Comparison of ENCODE assay signal across 21 cellular contexts in the genomic region with DNA sequence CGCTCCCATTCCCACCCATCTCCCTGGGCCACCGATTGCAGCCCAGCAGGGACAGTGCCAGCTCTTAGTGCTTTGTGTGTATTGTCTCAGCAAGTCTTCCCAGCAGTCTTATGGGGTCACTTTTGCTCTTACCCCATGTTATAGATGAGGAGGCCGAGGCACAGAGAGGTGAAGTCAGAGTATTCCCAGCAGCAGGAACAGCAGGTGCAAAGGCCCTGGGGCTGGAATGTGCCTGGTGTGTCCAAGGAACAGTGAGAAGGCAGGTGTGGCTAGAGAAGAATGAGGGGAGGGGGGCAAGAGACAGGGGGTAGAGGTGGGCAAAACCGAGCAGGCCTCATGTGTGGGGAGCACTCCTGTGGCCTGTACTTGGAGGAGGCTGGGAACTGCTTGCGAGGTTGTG. TPM values are rescaled to one million over a fixed set of nuclear protein-coding genes. Genes with fewer than 3 reads are reported as not detected.
DNase-seq lines count a peak whose midpoint lies in the region; ATAC-seq, FAIRE-seq and TF ChIP-seq lines count a peak whose summit lies in the region.
"Had no signal": no experiment of that assay in that cellular context is flagged by ENCODE, and none has a peak within 500 bp of the region (broad histone marks: within the 10 kb centered on the region; RNA-seq: fewer than 3 reads in every experiment).

No MANE protein-coding gene starts in this region.

- intact Hi-C loops in HepG2 (cut with micrococcal nuclease; ENCODE audit: unreplicated experiment), result no loop called here
- intact Hi-C loops in right lobe of liver (cut with DNase I), result no loop called here
- intact Hi-C loops in dendritic cell treated with granulocyte-macrophage colony-stimulating factor and Interleukin-4, amounts not matched to agents 40 ng/mL and 50 ng/mL, for 4 days (cut with micrococcal nuclease), result no loop called here
- intact Hi-C loops in Right ventricle myocardium superior (cut with DNase I), result no loop called here

- no peak for TF ChIP-seq CTCF in HepG2 (CRISPR knock-in tag; IDR thresholded peaks at IDR 0.05)
- no peak for TF ChIP-seq CTCF in right lobe of liver (IDR thresholded peaks at IDR 0.05)
- no peak for TF ChIP-seq CTCF in neural progenitor cell (IDR thresholded peaks at IDR 0.05)

- 85% methylated on average over 4 of the region's 5 CpGs for WGBS in HepG2 (ENCODE audit: low lambda C conversion rate)
- 100% methylated on average over 3 of the region's 5 CpGs for WGBS in right lobe of liver (ENCODE audit: insufficient coverage, low coverage, low lambda C conversion rate, missing lambda C conversion rate)

- in situ Hi-C loops in HepG2 (cut with HindIII; ENCODE audit: extremely low pct_ligation_motif_present, low pct_unique_long_range_greater_than_20kb), result no loop called here

- peaks cover 0 to 7% of the 10 kb centered on the region in 2 experiments; a peak in 1 of 5 replicates for H3K36me3 ChIP-seq in HepG2 (replicated peaks in 1 of 2; ENCODE audit: control insufficient read depth in 1 of 2, insufficient read depth in 2 of 2, low read length in 2 of 2)
- H3K36me3 ChIP-seq in right lobe of liver, result no peaks in the 10 kb centered on the region
- H3K36me3 ChIP-seq in neural progenitor cell, result no peaks in the 10 kb centered on the region
- H3K36me3 ChIP-seq: MG63 had no signal

- no TSS peak for BruUV-seq in HepG2 (replicated peaks; lab: Mats Ljungman, UMichigan)

- H3K27ac ChIP-seq in HepG2 (ENCODE audit: extremely low read length, insufficient read depth, low read length) (no peak overlapping the region), right lobe of liver (no peak overlapping the region), neural progenitor cell (no peak overlapping the region)
- H3K27ac ChIP-seq: BLaER1 treated with 17β-estradiol and CSF1 and Interleukin-3, amounts not matched to agents 10 nM and 100 nM had no signal

- FAIRE-seq in HepG2 (lab: Jason Lieb, UNC), result no peak

- no peak overlapping the region for H3K4me2 ChIP-seq in HepG2 (ENCODE audit: low read depth, low read length)
- H3K4me2 ChIP-seq in neural progenitor cell, result no peak overlapping the region

- H3K9me3 ChIP-seq in HepG2 (ENCODE audit: low read length) (no peaks in the 10 kb centered on the region), right lobe of liver (no peaks in the 10 kb centered on the region), neural progenitor cell (ENCODE audit: low read depth) (no peaks in the 10 kb centered on the region)
- H3K9me3 ChIP-seq: BLaER1 treated with 17β-estradiol and CSF1 and Interleukin-3, amounts not matched to agents 10 nM and 100 nM; MG63 had no signal

- H3K9ac ChIP-seq in HepG2 (ENCODE audit: insufficient read depth, low read depth, low read length) (no peak overlapping the region), neural progenitor cell (no peak overlapping the region)

- H2AFZ ChIP-seq in HepG2 (ENCODE audit: low read length) (no peak overlapping the region), neural progenitor cell (replicated peaks) (no peak overlapping the region)

- H3K27me3 ChIP-seq in HepG2 (ENCODE audit: control insufficient read depth in 1 of 2, insufficient read depth in 2 of 2, low read length in 2 of 2) (peaks cover 4 to 17% of the 10 kb centered on the region in 2 experiments; a peak in 4 of 5 replicates), right lobe of liver (no peaks in the 10 kb centered on the region), neural progenitor cell (no peaks in the 10 kb centered on the region)
- H3K27me3 ChIP-seq: BLaER1 treated with 17β-estradiol and CSF1 and Interleukin-3, amounts not matched to agents 10 nM and 100 nM; MG63 had no signal

- H3K4me1 ChIP-seq in HepG2 (ENCODE audit: insufficient read depth, low read length), result peaks cover 17% of the 10 kb centered on the region
- H3K4me1 ChIP-seq in right lobe of liver, result no peaks in the 10 kb centered on the region
- peaks cover 12% of the 10 kb centered on the region for H3K4me1 ChIP-seq in neural progenitor cell

- POLR2A ChIA-PET in HepG2 (lab: Yijun Ruan, JAX), result no interaction called here

- no peaks in the 10 kb centered on the region for H4K20me1 ChIP-seq in HepG2 (ENCODE audit: insufficient read depth, low read length)
- H4K20me1 ChIP-seq in neural progenitor cell (ENCODE audit: low read depth), result no peaks in the 10 kb centered on the region

- TF ChIP-seq RAD21 in HepG2 (CRISPR knock-in tag; IDR thresholded peaks at IDR 0.05), result no peak

- no peaks in the 10 kb centered on the region for H3F3A ChIP-seq in neural progenitor cell (ENCODE audit: low read depth)

- H3K4me3 ChIP-seq in HepG2 (replicated peaks in 1 of 3; ENCODE audit: insufficient read depth in 1 of 3, low read depth in 2 of 3, low read length in 3 of 3) (no peak overlapping the region), right lobe of liver (no peak overlapping the region), neural progenitor cell (no peak overlapping the region)
- H3K4me3 ChIP-seq: BLaER1 treated with 17β-estradiol and CSF1 and Interleukin-3, amounts not matched to agents 10 nM and 100 nM; MG63 had no signal

- ATAC-seq in HepG2, result no peak
- ATAC-seq in right lobe of liver, result no peak
- ATAC-seq in GM21381 (IDR thresholded peaks at IDR 0.05; ENCODE audit: unreplicated experiment), result no peak
- ATAC-seq in Right ventricle myocardium superior (ENCODE audit: poor library complexity), result no peak

- peaks cover 1% of the 10 kb centered on the region for H3K36me3 Mint-ChIP-seq in dendritic cell treated with granulocyte-macrophage colony-stimulating factor and Interleukin-4, amounts not matched to agents 40 ng/mL and 50 ng/mL, for 4 days (ENCODE audit: low read depth)
- no peaks in the 10 kb centered on the region for H3K36me3 Mint-ChIP-seq in neural progenitor cell
- H3K36me3 Mint-ChIP-seq: CD8-positive, alpha-beta memory T cell had no signal

- peaks cover 80% of the 10 kb centered on the region for H3K4me1 Mint-ChIP-seq in dendritic cell treated with granulocyte-macrophage colony-stimulating factor and Interleukin-4, amounts not matched to agents 40 ng/mL and 50 ng/mL, for 4 days (ENCODE audit: low read depth)
- peaks cover 3% of the 10 kb centered on the region for H3K4me1 Mint-ChIP-seq in neural progenitor cell

- CTCF ChIA-PET in HepG2 (lab: Yijun Ruan, JAX; ENCODE audit: low intra/inter-chr PET ratio, low total read pairs), result no interaction called here

- DNase-seq in HepG2 (ENCODE audit: low spot score) (no peak), right lobe of liver (no peak), neural progenitor cell (ENCODE audit: low spot score) (no peak), Right ventricle myocardium superior (no peak)
- no peak for DNase-seq in activated naive CD4-positive, alpha-beta T cell (lab: John Stamatoyannopoulos, UW)
- DNase-seq: 8988T; CD8-positive, alpha-beta memory T cell; DMS53; GDM1; HFFc6; MG63; NCI-H1436; NCI-H187 treated with DMSO at 0.1 percent for 48 hours; NCI-H2107; NCI-H2227 treated with DMSO at 0.1 percent for 48 hours; NCI-H510A; NCI-H774; NK-92 treated with Interleukin-12 subunit alpha and Interleukin-12 subunit beta, amount 100 ng/mL, for 24 hours had no signal

- H3K27me3 Mint-ChIP-seq in dendritic cell treated with granulocyte-macrophage colony-stimulating factor and Interleukin-4, amounts not matched to agents 40 ng/mL and 50 ng/mL, for 4 days, result peaks cover 2% of the 10 kb centered on the region
- H3K27me3 Mint-ChIP-seq in neural progenitor cell (ENCODE audit: insufficient read depth, low read depth), result peaks cover 9% of the 10 kb centered on the region
- H3K27me3 Mint-ChIP-seq: CD8-positive, alpha-beta memory T cell had no signal

- TF ChIP-seq POLR2A in HepG2 (IDR thresholded peaks at IDR 0.05; ENCODE audit: insufficient read depth in 1 of 2, low read depth in 2 of 2, low read length in 2 of 2), result no peak
- no peak for TF ChIP-seq POLR2A in right lobe of liver (IDR thresholded peaks at IDR 0.05)

- H3K9me3 Mint-ChIP-seq in dendritic cell treated with granulocyte-macrophage colony-stimulating factor and Interleukin-4, amounts not matched to agents 40 ng/mL and 50 ng/mL, for 4 days, result no peaks in the 10 kb centered on the region
- H3K9me3 Mint-ChIP-seq in neural progenitor cell, result no peaks in the 10 kb centered on the region
- H3K9me3 Mint-ChIP-seq: CD8-positive, alpha-beta memory T cell; HFFc6 had no signal

- H3K4me3 Mint-ChIP-seq in dendritic cell treated with granulocyte-macrophage colony-stimulating factor and Interleukin-4, amounts not matched to agents 40 ng/mL and 50 ng/mL, for 4 days, result no peak overlapping the region
- no peak overlapping the region for H3K4me3 Mint-ChIP-seq in neural progenitor cell
- H3K4me3 Mint-ChIP-seq: CD8-positive, alpha-beta memory T cell; HFFc6 had no signal

- no peaks in the 10 kb centered on the region for H3K79me2 ChIP-seq in HepG2 (ENCODE audit: insufficient read depth, low read length)
- H3K79me2 ChIP-seq in neural progenitor cell (ENCODE audit: low read depth), result no peaks in the 10 kb centered on the region

- TF ChIP-seq EP300 in HepG2 (IDR thresholded peaks at IDR 0.05; ENCODE audit: low read depth in 2 of 2, low read length in 2 of 2) (no peak), HepG2 (CRISPR knock-in tag; IDR thresholded peaks at IDR 0.05; ENCODE audit: borderline replicate concordance) (no peak)

- H3K27ac Mint-ChIP-seq in dendritic cell treated with granulocyte-macrophage colony-stimulating factor and Interleukin-4, amounts not matched to agents 40 ng/mL and 50 ng/mL, for 4 days, result peak overlapping the region; percentile 71
- H3K27ac Mint-ChIP-seq in neural progenitor cell, result peak overlapping the region; percentile 72
- H3K27ac Mint-ChIP-seq: HFFc6 had no signal

RNA-seq across cellular contexts. Expression of gene DUSP7, which starts 12.8 kb away (rescaled TPM):
- total RNA-seq in HepG2 (2016; rRNA removed; fragmentation: Illumina TruSeq; extraction: Trizol) (6.6 and 7.3 TPM in 2 replicates), right lobe of liver (1 to 10 TPM; 3.0 to 4.2 (median 3.5) TPM), neural progenitor cell (ENCODE audit: low replicate concordance) (2.4 and 10.7 TPM in 2 replicates), Right ventricle myocardium superior (23.2 TPM)
- total RNA-seq in HepG2 (2016; cell fraction: cytosol; rRNA removed; fragmentation: Illumina TruSeq; extraction: Trizol; ENCODE audit: low read depth), result 4.7 and 5.1 TPM in 2 replicates
- 5.1 and 7.0 TPM in 2 replicates for total RNA-seq in HepG2 (2016; cell fraction: insoluble cytoplasmic fraction; rRNA removed; fragmentation: Illumina TruSeq; extraction: Trizol)
- 14.7 and 15.2 TPM in 2 replicates for total RNA-seq in HepG2 (2016; cell fraction: membrane; rRNA removed; fragmentation: Illumina TruSeq; extraction: Trizol)
- 4.6 and 4.7 TPM in 2 replicates for total RNA-seq in HepG2 (2016; cell fraction: nucleus; rRNA removed; fragmentation: Illumina TruSeq; extraction: Trizol)
- 8.7 and 8.8 TPM in 2 replicates for polyA plus RNA-seq in HepG2 (2011; rRNA removed)
- 8.3 and 10.5 TPM in 2 replicates for polyA plus RNA-seq in HepG2 (2011; cell fraction: cytosol; rRNA removed)
- 5.7 and 6.3 TPM in 2 replicates for polyA plus RNA-seq in HepG2 (2011; cell fraction: nucleus; rRNA removed)
- polyA plus RNA-seq in HepG2 (2012), result 2.9 and 3.4 TPM in 2 replicates
- polyA plus RNA-seq in HepG2 (2016; cell fraction: cytosol; fragmentation: Illumina TruSeq; extraction: Trizol; ENCODE audit: low read depth), result 7.5 and 8.7 TPM in 2 replicates
- polyA plus RNA-seq in HepG2 (2016; cell fraction: insoluble cytoplasmic fraction; fragmentation: Illumina TruSeq; extraction: Trizol; ENCODE audit: low read depth), result 9.3 and 11.6 TPM in 2 replicates
- 15.7 and 19.4 TPM in 2 replicates for polyA plus RNA-seq in HepG2 (2016; cell fraction: membrane; fragmentation: Illumina TruSeq; extraction: Trizol; ENCODE audit: low read depth)
- polyA plus RNA-seq in HepG2 (2016; cell fraction: nucleus; fragmentation: Illumina TruSeq; extraction: Trizol; ENCODE audit: insufficient read depth, low read depth), result 7.9 and 8.3 TPM in 2 replicates
- 31.6 and 87.2 TPM in 2 replicates for polyA minus RNA-seq in HepG2 (2011; rRNA and poly(A)+ RNA removed; ENCODE audit: low replicate concordance)
- polyA minus RNA-seq in HepG2 (2011; cell fraction: cytosol; rRNA and poly(A)+ RNA removed), result 8.1 and 9.1 TPM in 2 replicates
- polyA minus RNA-seq in HepG2 (2011; cell fraction: nucleus; rRNA and poly(A)+ RNA removed), result 4.6 and 5.6 TPM in 2 replicates
